Comparison of ENCODE assay signal across 16 cellular contexts in genomic region chr22:47032956-47033647, GRCh38.
DNase-seq lines count a peak whose midpoint lies in the region; ATAC-seq and TF ChIP-seq lines count a peak whose summit lies in the region.
"Had no signal": no experiment of that assay in that cellular context is flagged by ENCODE, and none has a peak within 500 bp of the region (broad histone marks: within the 10 kb centered on the region; RNA-seq: fewer than 3 reads in every experiment).

No MANE protein-coding gene starts in this region.

- intact Hi-C loops in colonic mucosa (cut with DNase I) (no loop called here), spleen (cut with DNase I; ENCODE audit: low total_unique reads) (no loop called here)

- WGBS in lung, 2 donors, result 75 to 79% methylated on average over 15 of the region's 15 CpGs
- WGBS in spleen, 5 donors, result 84 to 92% (median 88%) methylated on average over 15 of the region's 15 CpGs
- WGBS in smooth muscle cell (ENCODE audit: low lambda C conversion rate), result 87% methylated on average over 15 of the region's 15 CpGs

- TF ChIP-seq CTCF in RWPE2 (IDR thresholded peaks at IDR 0.05; ENCODE audit: poor library complexity, severe bottlenecking) (no peak), colonic mucosa (IDR thresholded peaks at IDR 0.05) (no peak), lung (IDR thresholded peaks at IDR 0.05; ENCODE audit: control extremely low read depth, extremely low read depth) (no peak), spleen (IDR thresholded peaks at IDR 0.05 in 8 of 11, conservative IDR thresholded peaks at IDR 0.05 in 3 of 11) (no peak), smooth muscle cell (IDR thresholded peaks at IDR 0.05; ENCODE audit: borderline replicate concordance, insufficient read depth, poor library complexity, severe bottlenecking) (no peak)

- H3K27ac ChIP-seq in RWPE2 (ENCODE audit: poor library complexity, severe bottlenecking) (peak overlapping the region; percentile 57), colonic mucosa (peak overlapping the region; percentile 57), lung (ENCODE audit: low read depth in 1 of 2, low read length in 1 of 2) (peak overlapping the region in 1 of 2 donors; percentile 83), spleen (no peak overlapping the region), smooth muscle cell (ENCODE audit: low read depth) (no peak overlapping the region)

- H3K9me3 ChIP-seq in RWPE2 (ENCODE audit: severe bottlenecking), result no peaks in the 10 kb centered on the region
- H3K9me3 ChIP-seq in colonic mucosa, result no peaks in the 10 kb centered on the region
- no peaks in the 10 kb centered on the region for H3K9me3 ChIP-seq in lung (ENCODE audit: control insufficient read depth in 2 of 2, insufficient read depth in 1 of 2, low read length in 1 of 2)
- no peaks in the 10 kb centered on the region for H3K9me3 ChIP-seq in spleen
- no peaks in the 10 kb centered on the region for H3K9me3 ChIP-seq in smooth muscle cell (replicated peaks; ENCODE audit: low read depth)

- H4K20me1 ChIP-seq in smooth muscle cell (ENCODE audit: low read depth), result peaks cover 68% of the 10 kb centered on the region

- no peaks in the 10 kb centered on the region for H3F3A ChIP-seq in smooth muscle cell (ENCODE audit: low read depth)

- DNase-seq in RWPE2 (ENCODE audit: low spot score), result peak; percentile 20
- peak; percentile 50 for DNase-seq in colonic mucosa
- peak; percentile 49 for DNase-seq in lung (ENCODE audit: low spot score)
- DNase-seq in spleen, result peak; percentile 23
- no peak for DNase-seq in smooth muscle cell (lab: John Stamatoyannopoulos, UW; ENCODE audit: unreplicated experiment)
- no peak for DNase-seq in NCI-H524 treated with DMSO at 0.1 percent for 48 hours (lab: John Stamatoyannopoulos, UW)
- no peak for DNase-seq in 8988T
- DNase-seq: activated CD4-positive, CD25-positive, alpha-beta regulatory T cell treated with anti-CD3 and anti-CD28 coated beads, Interleukin-2, amount 50 U/mL, for 72 hours; activated CD8-positive, alpha-beta memory T cell treated with anti-CD3 and anti-CD28 coated beads for 24 hours; DMS 273 treated with DMSO at 0.1 percent for 48 hours; foreskin fibroblast; hypothalamus; NCI-H1417 treated with DMSO at 0.1 percent for 48 hours; NCI-H2171; NCI-H526 had no signal

- H3K36me3 ChIP-seq in RWPE2 (ENCODE audit: low read depth) (no peaks in the 10 kb centered on the region), colonic mucosa (no peaks in the 10 kb centered on the region), lung (ENCODE audit: control insufficient read depth in 2 of 2, insufficient read depth in 2 of 2, low read length in 2 of 2) (no peaks in the 10 kb centered on the region), spleen (peaks cover 0 to 82% (median 20%) of the 10 kb centered on the region in 6 donors), smooth muscle cell (ENCODE audit: low read depth) (no peaks in the 10 kb centered on the region)

- peak overlapping the region in 1 of 2 donors; percentile 22 for H3K9ac ChIP-seq in colonic mucosa (ENCODE audit: low read depth in 2 of 2, low read length in 2 of 2)
- H3K9ac ChIP-seq in smooth muscle cell (ENCODE audit: low read depth), result no peak overlapping the region

- H3K27me3 ChIP-seq in RWPE2 (ENCODE audit: insufficient read depth, poor library complexity, severe bottlenecking), result no peaks in the 10 kb centered on the region
- H3K27me3 ChIP-seq in colonic mucosa, result no peaks in the 10 kb centered on the region
- H3K27me3 ChIP-seq in lung (ENCODE audit: control insufficient read depth, insufficient read depth), result no peaks in the 10 kb centered on the region
- no peaks in the 10 kb centered on the region for H3K27me3 ChIP-seq in spleen (replicated peaks in 1 of 7)
- no peaks in the 10 kb centered on the region for H3K27me3 ChIP-seq in smooth muscle cell (ENCODE audit: low read depth)

- ATAC-seq in RWPE2 (ENCODE audit: low read depth) (peak; percentile 81), lung (ENCODE audit: insufficient read depth, low FRiP score) (peak; percentile 49), GM21447 (IDR thresholded peaks at IDR 0.05; ENCODE audit: unreplicated experiment) (no peak)

- H3K4me3 ChIP-seq in RWPE2 (ENCODE audit: severe bottlenecking), result no peak overlapping the region
- no peak overlapping the region for H3K4me3 ChIP-seq in colonic mucosa
- no peak overlapping the region for H3K4me3 ChIP-seq in lung
- H3K4me3 ChIP-seq in spleen, result no peak overlapping the region
- H3K4me3 ChIP-seq in smooth muscle cell, result no peak overlapping the region

- no peaks in the 10 kb centered on the region for H3K79me2 ChIP-seq in smooth muscle cell (ENCODE audit: low read depth)

- no peak overlapping the region for H3K4me2 ChIP-seq in smooth muscle cell

- peaks cover 14% of the 10 kb centered on the region for H3K4me1 ChIP-seq in RWPE2 (ENCODE audit: insufficient read depth, poor library complexity, severe bottlenecking)
- H3K4me1 ChIP-seq in colonic mucosa, result peaks cover 11% of the 10 kb centered on the region
- peaks cover 0 to 9% of the 10 kb centered on the region in 2 donors for H3K4me1 ChIP-seq in lung (ENCODE audit: control insufficient read depth in 2 of 2, insufficient read depth in 2 of 2, low read length in 2 of 2)
- H3K4me1 ChIP-seq in spleen, result peaks cover 0 to 13% (median 0%) of the 10 kb centered on the region in 6 donors
- peaks cover 9% of the 10 kb centered on the region for H3K4me1 ChIP-seq in smooth muscle cell (ENCODE audit: low read depth)

- TF ChIP-seq POLR2A in spleen (IDR thresholded peaks at IDR 0.05), result no peak

- H2AFZ ChIP-seq in smooth muscle cell (ENCODE audit: low read depth), result no peak overlapping the region

Comparison
In these comparisons a context has a peak if more than half of its experiments do, and no peak if none do; other contexts are left out.
1. DNase-seq: peak in RWPE2 (single experiment), colonic mucosa (single experiment), lung (single experiment) and spleen (single experiment); none in smooth muscle cell (single experiment), NCI-H524 treated with DMSO at 0.1 percent for 48 hours (single experiment) and 8988T (single experiment).
2. H3K27ac ChIP-seq: peak in RWPE2 (single experiment) and colonic mucosa (single experiment); none in spleen (0 of 8) and smooth muscle cell (single experiment).